In genomic region chr15:70382762-70383458, GRCh38 we compare ENCODE assay signal across 21 cellular contexts.
"Had no signal": no experiment of that assay in that cellular context is flagged by ENCODE, and none has a peak within 500 bp of the region (broad histone marks: within the 10 kb centered on the region; RNA-seq: fewer than 3 reads in every experiment).

No MANE protein-coding gene starts in this region.

- ATAC-seq: activated CD4-positive, alpha-beta T cell treated with anti-CD3 and anti-CD28 coated beads for 36 hours; naive thymus-derived CD4-positive, alpha-beta T cell; right cardiac atrium had no signal

- H3K9me3 Mint-ChIP-seq: neural crest cell; T-helper 2 cell treated with Interferon-gamma antibody and Interleukin-4, amounts not matched to agents 5 μg/mL and 100 μg/mL, for 36 hours had no signal

- H3K4me1 Mint-ChIP-seq: activated CD4-positive, alpha-beta T cell treated with anti-CD3 and anti-CD28 coated beads for 36 hours; naive thymus-derived CD4-positive, alpha-beta T cell had no signal

- DNase-seq: activated B cell treated with CpG ODN at 0.5 μM for 24 hours; activated CD4-positive, alpha-beta T cell treated with anti-CD3 and anti-CD28 coated beads for 36 hours; activated CD4-positive, alpha-beta T cell treated with anti-CD3 and anti-CD28 coated beads, Interleukin-2, amount 50 U/mL, for 4 hours; activated effector memory CD4-positive, alpha-beta T cell treated with anti-CD3 and anti-CD28 coated beads, Interleukin-2, amount 50 U/mL, for 16 hours; activated naive CD4-positive, alpha-beta T cell treated with anti-CD3 and anti-CD28 coated beads, Interleukin-2, amount 50 U/mL, for 16 hours; activated T-cell treated with anti-CD3 and anti-CD28 coated beads for 4 hours; amniotic stem cell; central memory CD4-positive, alpha-beta T cell; effector CD4-positive, alpha-beta T cell; midbrain; naive thymus-derived CD4-positive, alpha-beta T cell; occipital lobe; right cardiac atrium; spleen; stimulated activated naive CD4-positive, alpha-beta T cell treated with Interleukin-2 at 50 U/mL for 16 hours; testis; transverse colon had no signal

- H3K27ac Mint-ChIP-seq: activated B cell treated with CpG ODN at 0.5 μM for 24 hours; activated CD4-positive, alpha-beta T cell treated with anti-CD3 and anti-CD28 coated beads for 36 hours; activated T-helper 1 cell treated with anti-CD3 and anti-CD28 coated beads, Interleukin-12 subunit alpha, Interleukin-12 subunit beta, Interleukin-2, Interleukin-4 antibody, amounts not matched to agents 30 ng/mL and 10 ng/mL and 1 ng/mL, durations not matched to agents 14 hours and 24 hours and 36 hours; dendritic cell treated with granulocyte-macrophage colony-stimulating factor and Interleukin-4, amounts not matched to agents 40 ng/mL and 50 ng/mL, for 4 days; naive thymus-derived CD4-positive, alpha-beta T cell; T-helper 2 cell treated with Interferon-gamma antibody and Interleukin-4, amounts not matched to agents 5 μg/mL and 100 μg/mL, for 36 hours had no signal

- H3K4me3 Mint-ChIP-seq: activated B cell treated with CpG ODN at 0.5 μM for 24 hours; activated CD4-positive, alpha-beta T cell treated with anti-CD3 and anti-CD28 coated beads for 36 hours; activated T-helper 1 cell treated with anti-CD3 and anti-CD28 coated beads, Interleukin-12 subunit alpha, Interleukin-12 subunit beta, Interleukin-2, Interleukin-4 antibody, amounts not matched to agents 30 ng/mL and 10 ng/mL and 1 ng/mL, durations not matched to agents 14 hours and 24 hours and 36 hours; dendritic cell treated with granulocyte-macrophage colony-stimulating factor and Interleukin-4, amounts not matched to agents 40 ng/mL and 50 ng/mL, for 4 days; naive thymus-derived CD4-positive, alpha-beta T cell; neural crest cell; T-helper 2 cell treated with Interferon-gamma antibody and Interleukin-4, amounts not matched to agents 5 μg/mL and 100 μg/mL, for 36 hours had no signal

- H3K27me3 Mint-ChIP-seq: activated CD4-positive, alpha-beta T cell treated with anti-CD3 and anti-CD28 coated beads for 36 hours had no signal
